10 cellular contexts compared by ENCODE assay signal in the genomic region with DNA sequence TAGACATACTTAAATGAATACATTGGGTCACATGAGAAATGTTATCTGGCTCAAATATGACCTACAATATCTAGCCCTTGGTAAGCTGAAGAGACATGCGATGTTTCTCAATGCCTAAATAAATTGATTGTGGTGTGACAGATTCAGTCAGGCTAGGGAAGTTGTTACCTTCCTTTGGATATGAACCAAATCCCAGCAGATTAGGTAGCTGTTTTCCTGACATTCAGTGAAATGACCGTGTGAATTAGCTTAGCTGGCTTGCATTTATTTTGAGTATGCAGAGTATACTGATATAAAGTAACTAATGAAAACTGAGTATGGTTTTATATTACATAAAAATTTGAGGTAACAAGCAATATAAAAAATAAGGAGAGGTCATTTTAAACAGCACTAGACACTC.
"Had no signal": no experiment of that assay in that cellular context is flagged by ENCODE, and none has a peak within 500 bp of the region (broad histone marks: within the 10 kb centered on the region; RNA-seq: fewer than 3 reads in every experiment).

No MANE protein-coding gene starts in this region.

- H3K4me3 Mint-ChIP-seq: HFFc6 had no signal

- H3K27ac ChIP-seq: GM23248 had no signal

- FAIRE-seq: HTR-8/SVneo, K562 had no signal

- H3K4me3 ChIP-seq: GM23248, HAP-1, K562 had no signal

- H3K4me1 ChIP-seq: HAP-1 had no signal

- ATAC-seq: HCT116, K562 had no signal

- H3K9me3 ChIP-seq: HAP-1 had no signal

- H3K9ac ChIP-seq: GM23248 had no signal

- H2AFZ ChIP-seq: GM23248 had no signal

- H3K27ac Mint-ChIP-seq: HFFc6 had no signal

- H3K9me3 Mint-ChIP-seq: HFFc6 had no signal

- DNase-seq: GM23248, GOT3, H7, HFFc6, IMR-90, KG1 had no signal

- H3K36me3 ChIP-seq: HAP-1 had no signal
